ENCODE assay signal across 1 cellular context in genomic region chr2:120245520-120245835, GRCh38.
TF ChIP-seq lines count a peak whose summit lies in the region.

No MANE protein-coding gene starts in this region.

TF ChIP-seq in HepG2, 621 proteins besides CTCF, POLR2A, EP300 and RAD21 (continued from another document and continues in another):
- TF ChIP-seq NR2F6 (IDR thresholded peaks at IDR 0.05) (no peak; the same call in 1 of the 2 replicates), NR2F6 (CRISPR knock-in tag; IDR thresholded peaks at IDR 0.05) (0 out of 2 replicates have a peak, but pooled peaks have one; percentile 4), HOXA7 (CRISPR knock-in tag; IDR thresholded peaks at IDR 0.05) (no peak), POLR2G (IDR thresholded peaks at IDR 0.05; ENCODE audit: low read depth, low read length) (no peak), ZSCAN20 (CRISPR knock-in tag; IDR thresholded peaks at IDR 0.05; ENCODE audit: borderline replicate concordance) (no peak), MTA3 (CRISPR knock-in tag; IDR thresholded peaks at IDR 0.05) (no peak), RAD51 (IDR thresholded peaks at IDR 0.05; ENCODE audit: borderline replicate concordance) (no peak), ZNF572 (CRISPR knock-in tag; IDR thresholded peaks at IDR 0.05) (no peak), PHF5A (CRISPR knock-in tag; IDR thresholded peaks at IDR 0.05; ENCODE audit: low read depth, unreplicated experiment) (no peak), ZNF230 (CRISPR knock-in tag; IDR thresholded peaks at IDR 0.05) (no peak), KIAA2018 (CRISPR knock-in tag; IDR thresholded peaks at IDR 0.05; ENCODE audit: borderline replicate concordance) (no peak), ZNF687 (CRISPR knock-in tag; IDR thresholded peaks at IDR 0.05) (peak; percentile 42), E2F1 (CRISPR knock-in tag; IDR thresholded peaks at IDR 0.05) (no peak), ZNF292 (CRISPR knock-in tag; IDR thresholded peaks at IDR 0.05; ENCODE audit: borderline replicate concordance, low read depth) (no peak), ZBTB37 (CRISPR knock-in tag; IDR thresholded peaks at IDR 0.05) (no peak), PHF20 (CRISPR knock-in tag; IDR thresholded peaks at IDR 0.05) (no peak), STAT5B (CRISPR knock-in tag; IDR thresholded peaks at IDR 0.05) (no peak), ZNF570 (CRISPR knock-in tag; IDR thresholded peaks at IDR 0.05; ENCODE audit: borderline replicate concordance) (no peak), YY1 (IDR thresholded peaks at IDR 0.05; ENCODE audit: insufficient read depth, insufficient replicate concordance, low read depth, low read length) (no peak), STAG1 (CRISPR knock-in tag; IDR thresholded peaks at IDR 0.05) (no peak), ZNF781 (CRISPR knock-in tag; IDR thresholded peaks at IDR 0.05; ENCODE audit: borderline replicate concordance, not compliant biosample characterization) (no peak), PHF21A (CRISPR knock-in tag; IDR thresholded peaks at IDR 0.05) (no peak), GPBP1L1 (CRISPR knock-in tag; IDR thresholded peaks at IDR 0.05) (no peak), NR3C1 (CRISPR knock-in tag; IDR thresholded peaks at IDR 0.05) (no peak), ZNF772 (CRISPR knock-in tag; IDR thresholded peaks at IDR 0.05) (no peak), IRF9 (CRISPR knock-in tag; IDR thresholded peaks at IDR 0.05; ENCODE audit: borderline replicate concordance) (no peak), GFI1 (CRISPR knock-in tag; IDR thresholded peaks at IDR 0.05; ENCODE audit: borderline replicate concordance) (peak; percentile 71; the same call in 1 of the 2 replicates), BCL6 (CRISPR knock-in tag; IDR thresholded peaks at IDR 0.05) (peak; percentile 12; the same call in 1 of the 2 replicates), ZNF784 (CRISPR knock-in tag; IDR thresholded peaks at IDR 0.05; ENCODE audit: borderline replicate concordance) (no peak), ZNF142 (CRISPR knock-in tag; IDR thresholded peaks at IDR 0.05) (no peak), ZC3H13 (CRISPR knock-in tag; IDR thresholded peaks at IDR 0.05) (no peak), GPN1 (CRISPR knock-in tag; IDR thresholded peaks at IDR 0.05; ENCODE audit: borderline replicate concordance) (no peak), FOXJ3 (CRISPR knock-in tag; IDR thresholded peaks at IDR 0.05; ENCODE audit: borderline replicate concordance) (no peak), ZNF260 (CRISPR knock-in tag; IDR thresholded peaks at IDR 0.05; ENCODE audit: borderline replicate concordance, low read depth) (no peak), ZFP37 (CRISPR knock-in tag; IDR thresholded peaks at IDR 0.05; ENCODE audit: borderline replicate concordance) (no peak)
